Comparison of ENCODE assay signal across 9 cellular contexts in genomic region chr2:65033178-65033577, GRCh38. TPM values are rescaled to one million over a fixed set of nuclear protein-coding genes. Genes with fewer than 3 reads are reported as not detected.
DNase-seq lines count a peak whose midpoint lies in the region; ATAC-seq and TF ChIP-seq lines count a peak whose summit lies in the region.
"Had no signal": no experiment of that assay in that cellular context is flagged by ENCODE, and none has a peak within 500 bp of the region (broad histone marks: within the 10 kb centered on the region; RNA-seq: fewer than 3 reads in every experiment).

No MANE protein-coding gene starts in this region.

- ATAC-seq in GM21529 (IDR thresholded peaks at IDR 0.05; ENCODE audit: unreplicated experiment) = no peak

- H3K4me3 ChIP-seq in fibroblast of the aortic adventitia (ENCODE audit: low read depth, low read length) = no peak overlapping the region
- H3K4me3 ChIP-seq: ascending aorta had no signal

- DNase-seq in COR-L47 (lab: John Stamatoyannopoulos, UW) = peak; percentile 45
- DNase-seq in GM20000 (ENCODE audit: low spot score) = peak; percentile 22
- DNase-seq in OCI-M1 (lab: John Stamatoyannopoulos, UW) = peak; percentile 57
- DNase-seq in fibroblast of the aortic adventitia (ENCODE audit: low read depth) = peak; percentile 16
- DNase-seq in substantia nigra (lab: John Stamatoyannopoulos, UW) = no peak
- no peak for DNase-seq in nucleus accumbens (lab: John Stamatoyannopoulos, UW)
- DNase-seq in germinal center (ENCODE audit: low spot score) = no peak

- TF ChIP-seq CTCF in GM20000 (IDR thresholded peaks at IDR 0.05; ENCODE audit: extremely low read depth, missing control alignments) (peak; percentile 10), fibroblast of the aortic adventitia (IDR thresholded peaks at IDR 0.05; ENCODE audit: insufficient read depth, low read length) (no peak)

- no peak overlapping the region for H3K27ac ChIP-seq in substantia nigra (ENCODE audit: low read depth, low read length, poor library complexity, severe bottlenecking)
- H3K27ac ChIP-seq: ascending aorta had no signal

RNA-seq across cellular contexts. Expression of gene CEP68, which starts 23.0 kb away (rescaled TPM):
- total RNA-seq in fibroblast of the aortic adventitia (ENCODE audit: low replicate concordance) = 12.0 and 12.3 TPM in 2 replicates

RNA-seq across cellular contexts. Expression of gene SLC1A4, which starts 44.0 kb away (rescaled TPM):
- total RNA-seq in fibroblast of the aortic adventitia (ENCODE audit: low replicate concordance) = 9.5 and 24.1 TPM in 2 replicates

Comparison
In these comparisons a context has a peak if more than half of its experiments do, and no peak if none do; other contexts are left out.
1. DNase-seq: peak in COR-L47 (single experiment), GM20000 (single experiment), OCI-M1 (single experiment) and fibroblast of the aortic adventitia (single experiment); none in substantia nigra (0 of 49), nucleus accumbens (0 of 56) and germinal center (single experiment).